In the genomic region with DNA sequence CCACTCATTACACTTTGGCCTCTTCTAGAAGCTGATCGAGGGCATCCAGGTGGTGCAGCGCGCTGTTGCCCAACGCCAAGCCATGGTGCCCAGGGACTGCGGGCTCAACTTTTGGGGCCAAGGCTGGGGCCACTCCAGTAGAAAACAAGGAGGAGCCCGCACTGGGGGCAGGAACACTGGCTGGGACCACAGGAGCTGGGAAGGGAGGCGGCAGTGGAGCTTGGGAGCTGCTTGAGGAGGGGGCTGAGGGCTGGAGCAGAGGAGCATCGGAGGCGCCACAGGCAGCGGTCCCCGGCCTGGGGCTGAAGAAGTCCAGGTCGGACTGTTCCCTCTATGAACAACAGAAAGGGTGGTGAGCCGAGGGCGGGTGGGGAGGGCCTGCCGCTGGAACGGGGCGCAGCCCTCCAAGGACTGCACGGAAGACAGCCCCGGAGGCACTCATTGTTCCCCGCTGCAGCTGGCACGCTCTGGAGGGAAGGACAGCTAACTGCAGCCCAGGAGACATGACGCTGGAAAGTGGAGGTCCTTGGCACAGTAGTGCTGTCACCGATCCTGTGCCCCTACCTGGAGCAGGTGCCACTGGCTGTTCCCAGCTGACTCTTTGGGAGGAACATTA, we compare ENCODE assay signal across 12 cellular contexts. TPM values are rescaled to one million over a fixed set of nuclear protein-coding genes. Genes with fewer than 3 reads are reported as not detected.
DNase-seq lines count a peak whose midpoint lies in the region; ATAC-seq and TF ChIP-seq lines count a peak whose summit lies in the region.
"Had no signal": no experiment of that assay in that cellular context is flagged by ENCODE, and none has a peak within 500 bp of the region (broad histone marks: within the 10 kb centered on the region; RNA-seq: fewer than 3 reads in every experiment).

No MANE protein-coding gene starts in this region.

- peaks cover 3 to 97% (median 23%) of the 10 kb centered on the region in 3 donors for H3K36me3 Mint-ChIP-seq in CD8-positive, alpha-beta memory T cell
- H3K36me3 Mint-ChIP-seq in central memory CD8-positive, alpha-beta T cell (ENCODE audit: insufficient read depth): peaks cover 63% of the 10 kb centered on the region

- peak overlapping the region in 1 of 7 donors; percentile 56 for H3K4me3 Mint-ChIP-seq in CD8-positive, alpha-beta memory T cell
- H3K4me3 Mint-ChIP-seq in central memory CD8-positive, alpha-beta T cell: no peak overlapping the region
- H3K4me3 Mint-ChIP-seq: activated B cell treated with CpG ODN at 0.5 μM for 24 hours had no signal

- peaks cover 32 to 48% (median 36%) of the 10 kb centered on the region in 3 donors for H3K4me1 Mint-ChIP-seq in CD8-positive, alpha-beta memory T cell
- H3K4me1 Mint-ChIP-seq in central memory CD8-positive, alpha-beta T cell: peaks cover 39% of the 10 kb centered on the region

- TF ChIP-seq CTCF in osteoblast (IDR thresholded peaks at IDR 0.05; ENCODE audit: extremely low read depth, low read depth, low read length) (no peak), omental fat pad (IDR thresholded peaks at IDR 0.05) (no peak), gastrocnemius medialis (IDR thresholded peaks at IDR 0.05 in 4 of 5, conservative IDR thresholded peaks at IDR 0.05 in 1 of 5) (no peak)

- no peaks in the 10 kb centered on the region for H3K27me3 ChIP-seq in CD8-positive, alpha-beta memory T cell (ENCODE audit: insufficient read depth, low read length, poor library complexity, severe bottlenecking)
- H3K27me3 ChIP-seq in HUES64 (ENCODE audit: insufficient read depth, low read length) (no peaks in the 10 kb centered on the region), osteoblast (ENCODE audit: insufficient read depth, low read length) (no peaks in the 10 kb centered on the region), gastrocnemius medialis (no peaks in the 10 kb centered on the region)
- H3K27me3 ChIP-seq: sigmoid colon, transverse colon had no signal

- no peaks in the 10 kb centered on the region for H3K79me2 ChIP-seq in osteoblast (ENCODE audit: insufficient read depth, low read length)

- CTCF ChIA-PET in CD8-positive, alpha-beta memory T cell (lab: Charles Lee): interaction anchor here (0.6 to 3.6 kb wide), 12 partner anchors 10 to 172 kb away, joined by 3 to 20 read pairs (median 4); a partner anchor contains a TSS

- ATAC-seq in central memory CD8-positive, alpha-beta T cell (replicated peaks; ENCODE audit: extremely low read depth, poor library complexity, severe bottlenecking): no peak
- ATAC-seq in GM18498 (IDR thresholded peaks at IDR 0.05; ENCODE audit: unreplicated experiment) (no peak), omental fat pad (ENCODE audit: low FRiP score) (no peak), gastrocnemius medialis (no peak)

- WGBS in HUES64: 95% methylated on average over 23 of the region's 23 CpGs

- intact Hi-C loops in gastrocnemius medialis (cut with DNase I; ENCODE audit: low total_unique reads): no loop called here

- H3K27ac ChIP-seq in CD8-positive, alpha-beta memory T cell (ENCODE audit: low read depth, low read length): no peak overlapping the region
- peak overlapping the region; percentile 37; the same call in 1 of the 2 replicates for H3K27ac ChIP-seq in HUES64 (ENCODE audit: low read depth, low read length)
- H3K27ac ChIP-seq in osteoblast (ENCODE audit: low read depth, low read length): no peak overlapping the region
- peak overlapping the region in 1 of 4 donors; percentile 87 for H3K27ac ChIP-seq in gastrocnemius medialis
- H3K27ac ChIP-seq: transverse colon had no signal

- no peak overlapping the region for H3K9ac ChIP-seq in HUES64 (ENCODE audit: low read depth, low read length)

- in situ Hi-C loops in gastrocnemius medialis (cut with MboI; ENCODE audit: low sequenced_read_pairs in 4 of 4): no loop called here

- no peaks in the 10 kb centered on the region for H3K27me3 Mint-ChIP-seq in CD8-positive, alpha-beta memory T cell
- no peaks in the 10 kb centered on the region for H3K27me3 Mint-ChIP-seq in central memory CD8-positive, alpha-beta T cell
- H3K27me3 Mint-ChIP-seq: activated B cell treated with CpG ODN at 0.5 μM for 24 hours had no signal

- peaks cover 29% of the 10 kb centered on the region for H3K4me1 ChIP-seq in CD8-positive, alpha-beta memory T cell (ENCODE audit: insufficient read depth, low read length)
- no peaks in the 10 kb centered on the region for H3K4me1 ChIP-seq in HUES64 (ENCODE audit: insufficient read depth, low read length)
- H3K4me1 ChIP-seq in osteoblast (ENCODE audit: insufficient read depth, low read length): peaks cover 23% of the 10 kb centered on the region
- peaks cover 9 to 33% of the 10 kb centered on the region in 2 donors for H3K4me1 ChIP-seq in gastrocnemius medialis
- H3K4me1 ChIP-seq: sigmoid colon, transverse colon had no signal

- no peaks in the 10 kb centered on the region for H3K9me3 Mint-ChIP-seq in CD8-positive, alpha-beta memory T cell
- no peaks in the 10 kb centered on the region for H3K9me3 Mint-ChIP-seq in central memory CD8-positive, alpha-beta T cell
- H3K9me3 Mint-ChIP-seq: activated B cell treated with CpG ODN at 0.5 μM for 24 hours had no signal

- TF ChIP-seq POLR2A in gastrocnemius medialis (IDR thresholded peaks at IDR 0.05): no peak

- POLR2A ChIA-PET in CD8-positive, alpha-beta memory T cell (lab: Charles Lee): interaction anchor here (1.1 to 2.2 kb wide), 2 partner anchors 31 to 126 kb away, joined by 3 to 6 read pairs; a partner anchor contains a TSS

- no peak for DNase-seq in CD8-positive, alpha-beta memory T cell
- DNase-seq in central memory CD8-positive, alpha-beta T cell (ENCODE audit: low spot score in 2 of 2): no peak
- DNase-seq in osteoblast (ENCODE audit: insufficient read length, low spot score, missing footprints) (peak; percentile 88), dedifferentiated amniotic fluid mesenchymal stem cell (ENCODE audit: extremely low spot score) (no peak), omental fat pad (ENCODE audit: low spot score) (no peak), gastrocnemius medialis (no peak)
- DNase-seq: sigmoid colon, T-helper 1 cell, transverse colon had no signal

- no peak overlapping the region for H2AFZ ChIP-seq in osteoblast (ENCODE audit: low read length)

- H4K20me1 ChIP-seq in osteoblast (ENCODE audit: insufficient read depth, low read length): peaks cover 67% of the 10 kb centered on the region

- peak overlapping the region in 6 of 8 donors; percentile 17 to 99 (median 80) for H3K27ac Mint-ChIP-seq in CD8-positive, alpha-beta memory T cell
- H3K27ac Mint-ChIP-seq in central memory CD8-positive, alpha-beta T cell (ENCODE audit: low read depth): peak overlapping the region; percentile 97
- H3K27ac Mint-ChIP-seq: activated B cell treated with CpG ODN at 0.5 μM for 24 hours had no signal

- no peak overlapping the region for H3K4me2 ChIP-seq in osteoblast (ENCODE audit: insufficient read depth, low read length)

- H3K36me3 ChIP-seq in CD8-positive, alpha-beta memory T cell (ENCODE audit: insufficient read depth, low read length): peaks cover 59% of the 10 kb centered on the region
- H3K36me3 ChIP-seq in HUES64 (ENCODE audit: insufficient read depth, low read length): peaks cover 90% of the 10 kb centered on the region
- peaks cover 88% of the 10 kb centered on the region for H3K36me3 ChIP-seq in osteoblast (ENCODE audit: insufficient read depth, low read length)
- H3K36me3 ChIP-seq in gastrocnemius medialis: peaks cover 0 to 82% of the 10 kb centered on the region in 2 donors

- H3K9me3 ChIP-seq in CD8-positive, alpha-beta memory T cell (ENCODE audit: low read length): no peaks in the 10 kb centered on the region
- no peaks in the 10 kb centered on the region for H3K9me3 ChIP-seq in HUES64 (ENCODE audit: insufficient read depth, low read depth, low read length)
- no peaks in the 10 kb centered on the region for H3K9me3 ChIP-seq in osteoblast (ENCODE audit: low read depth, low read length)
- H3K9me3 ChIP-seq in gastrocnemius medialis: no peaks in the 10 kb centered on the region
- H3K9me3 ChIP-seq: sigmoid colon, transverse colon had no signal

- no peak overlapping the region for H3K4me3 ChIP-seq in CD8-positive, alpha-beta memory T cell (ENCODE audit: low read length)
- H3K4me3 ChIP-seq in HUES64 (ENCODE audit: low read length): no peak overlapping the region
- H3K4me3 ChIP-seq in osteoblast (ENCODE audit: insufficient read depth, low read length): no peak overlapping the region
- no peak overlapping the region for H3K4me3 ChIP-seq in gastrocnemius medialis
- H3K4me3 ChIP-seq: sigmoid colon, transverse colon had no signal

RNA-seq across cellular contexts. Expression of a gene that starts 21.5 kb away (rescaled TPM):
- 10 to 100 TPM; 73.2 to 75.1 TPM for total RNA-seq in CD8-positive, alpha-beta memory T cell
- 17.6 TPM for polyA plus RNA-seq in CD8-positive, alpha-beta memory T cell
- polyA plus RNA-seq in HUES64 (2013, experiment 1 of 2): 26.4 TPM
- 30.3 TPM for polyA plus RNA-seq in HUES64 (2013, experiment 2 of 2)
- 9.0 and 12.1 TPM in 2 replicates for total RNA-seq in osteoblast
- 10 to 100 TPM; 22.3 to 36.3 (median 30.5) TPM for total RNA-seq in omental fat pad
- total RNA-seq in gastrocnemius medialis: 10 to 100 TPM; 31.3 to 42.3 (median 35.3) TPM

RNA-seq across cellular contexts. Expression of a gene that starts 21.8 kb away (rescaled TPM):
- total RNA-seq in CD8-positive, alpha-beta memory T cell: 100 to 1,000 TPM; 101 to 102 TPM
- polyA plus RNA-seq in CD8-positive, alpha-beta memory T cell: 123 TPM
- polyA plus RNA-seq in HUES64 (2013, experiment 1 of 2): 97.2 TPM
- polyA plus RNA-seq in HUES64 (2013, experiment 2 of 2): 95.4 TPM
- 43.6 and 45.6 TPM in 2 replicates for total RNA-seq in osteoblast
- 10 to 100 TPM; 27.1 to 48.3 (median 38.4) TPM for total RNA-seq in omental fat pad
- total RNA-seq in gastrocnemius medialis: 100 to 1,000 TPM in 1 of 4 donors, 10 to 100 TPM in 3; 68.5 to 118 (median 82.6) TPM

RNA-seq across cellular contexts. Expression of a gene that starts 31.1 kb away (rescaled TPM):
- total RNA-seq in CD8-positive, alpha-beta memory T cell: 10 to 100 TPM; 38.5 to 40.4 TPM
- 108 TPM for polyA plus RNA-seq in CD8-positive, alpha-beta memory T cell
- 10.3 TPM for polyA plus RNA-seq in HUES64 (2013, experiment 1 of 2)
- 16.5 TPM for polyA plus RNA-seq in HUES64 (2013, experiment 2 of 2)
- total RNA-seq in osteoblast (8.7 and 9.4 TPM in 2 replicates), omental fat pad (10 to 100 TPM; 22.9 to 30.3 (median 24.3) TPM), gastrocnemius medialis (10 to 100 TPM; 50.5 to 96.1 (median 72.4) TPM)

RNA-seq across cellular contexts. Expression of a gene that starts 34.4 kb away (rescaled TPM):
- total RNA-seq in CD8-positive, alpha-beta memory T cell: 100 to 1,000 TPM; 147 to 152 TPM
- polyA plus RNA-seq in CD8-positive, alpha-beta memory T cell: 39.0 TPM
- 64.5 TPM for polyA plus RNA-seq in HUES64 (2013, experiment 1 of 2)
- 66.4 TPM for polyA plus RNA-seq in HUES64 (2013, experiment 2 of 2)
- total RNA-seq in osteoblast (26.4 and 26.5 TPM in 2 replicates), omental fat pad (10 to 100 TPM; 17.4 to 51.2 (median 34.8) TPM), gastrocnemius medialis (10 to 100 TPM in 3 of 4 donors, 1 to 10 TPM in 1; 9.4 to 27.7 (median 13.6) TPM)

RNA-seq across cellular contexts. Expression of a gene that starts 49.3 kb away (rescaled TPM):
- total RNA-seq in CD8-positive, alpha-beta memory T cell: 100 to 1,000 TPM; 119 to 126 TPM
- 15.5 TPM for polyA plus RNA-seq in CD8-positive, alpha-beta memory T cell
- 15.7 TPM for polyA plus RNA-seq in HUES64 (2013, experiment 1 of 2)
- 11.3 TPM for polyA plus RNA-seq in HUES64 (2013, experiment 2 of 2)
- 4.7 and 7.1 TPM in 2 replicates for total RNA-seq in osteoblast
- 10 to 100 TPM; 14.2 to 30.4 (median 19.5) TPM for total RNA-seq in omental fat pad
- total RNA-seq in gastrocnemius medialis: 10 to 100 TPM in 3 of 4 donors, 1 to 10 TPM in 1; 6.1 to 18.7 (median 14.4) TPM
